In the genomic region with DNA sequence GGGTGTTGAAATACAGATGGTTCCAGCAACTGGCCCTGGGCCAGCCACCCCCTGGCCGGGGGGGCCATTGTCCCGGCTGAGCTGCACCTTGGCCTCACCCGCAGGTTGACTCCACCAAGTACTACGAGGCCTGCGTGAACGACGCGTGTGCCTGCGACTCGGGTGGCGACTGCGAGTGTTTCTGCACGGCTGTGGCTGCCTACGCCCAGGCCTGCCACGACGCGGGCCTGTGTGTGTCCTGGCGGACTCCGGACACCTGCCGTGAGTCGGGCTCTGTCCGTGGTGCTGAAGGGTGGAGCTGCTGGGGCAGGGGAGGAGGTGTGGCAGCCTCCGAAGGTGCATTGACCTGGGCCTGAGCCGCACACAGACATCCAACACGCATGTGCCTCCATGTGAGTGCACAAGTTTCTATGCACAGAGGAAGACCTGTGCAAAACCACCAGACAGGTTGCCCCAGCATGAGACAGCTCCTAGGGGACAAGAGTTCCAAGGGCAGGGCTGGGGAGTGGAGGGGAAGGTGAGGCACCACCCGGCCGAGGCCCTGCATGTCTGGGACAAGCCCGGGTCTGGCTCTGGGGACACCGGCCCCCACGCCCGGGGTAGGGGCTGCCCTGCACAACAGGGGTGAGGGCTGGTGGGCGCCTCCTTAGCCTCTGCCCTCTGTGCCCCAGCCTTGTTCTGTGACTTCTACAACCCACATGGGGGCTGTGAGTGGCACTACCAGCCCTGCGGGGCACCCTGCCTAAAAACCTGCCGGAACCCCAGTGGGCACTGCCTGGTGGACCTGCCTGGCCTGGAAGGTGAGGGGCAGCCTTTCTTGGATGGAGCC, we compare ENCODE assay signal across 1 cellular context.
TF ChIP-seq lines count a peak whose summit lies in the region.

No MANE protein-coding gene starts in this region.

TF ChIP-seq in HepG2, 621 proteins besides CTCF, POLR2A, EP300 and RAD21 (continues in another document):
- TF ChIP-seq MYC (CRISPR knock-in tag; IDR thresholded peaks at IDR 0.05; ENCODE audit: borderline replicate concordance) (peak; percentile 40; the same call in 1 of the 2 replicates), ZNF609 (CRISPR knock-in tag; IDR thresholded peaks at IDR 0.05; ENCODE audit: borderline replicate concordance) (no peak), ZNF30 (CRISPR knock-in tag; IDR thresholded peaks at IDR 0.05) (0 out of 2 replicates have a peak, but pooled peaks have one; percentile 59), MED13 (CRISPR knock-in tag; IDR thresholded peaks at IDR 0.05) (no peak), ZNF747 (CRISPR knock-in tag; IDR thresholded peaks at IDR 0.05; ENCODE audit: borderline replicate concordance) (no peak), STAG1 (CRISPR knock-in tag; IDR thresholded peaks at IDR 0.05) (0 out of 2 replicates have a peak, but pooled peaks have one; percentile 4), KAT7 (CRISPR knock-in tag; IDR thresholded peaks at IDR 0.05; ENCODE audit: borderline replicate concordance) (no peak), HIC2 (CRISPR knock-in tag; IDR thresholded peaks at IDR 0.05; ENCODE audit: low read depth) (0 out of 2 replicates have a peak, but pooled peaks have one; percentile 29), KAT8 (CRISPR knock-in tag; IDR thresholded peaks at IDR 0.05) (no peak), ETV5 (CRISPR knock-in tag; IDR thresholded peaks at IDR 0.05; ENCODE audit: borderline replicate concordance) (peak; percentile 37; the same call in 1 of the 2 replicates), ZNF430 (CRISPR knock-in tag; IDR thresholded peaks at IDR 0.05) (peak; percentile 90), IRF9 (CRISPR knock-in tag; IDR thresholded peaks at IDR 0.05; ENCODE audit: borderline replicate concordance) (no peak), KDM5A (IDR thresholded peaks at IDR 0.05; ENCODE audit: borderline replicate concordance, low read length) (no peak), MTA1 (CRISPR knock-in tag; IDR thresholded peaks at IDR 0.05; ENCODE audit: borderline replicate concordance) (no peak), BRCA1 (CRISPR knock-in tag; IDR thresholded peaks at IDR 0.05) (0 out of 2 replicates have a peak, but pooled peaks have one; percentile 65), CSRNP2 (CRISPR knock-in tag; conservative IDR thresholded peaks at IDR 0.05; ENCODE audit: low read depth) (no peak), HOXA5 (CRISPR knock-in tag; IDR thresholded peaks at IDR 0.05) (peak; percentile 74; the same call in 1 of the 2 replicates), RFXAP (CRISPR knock-in tag; IDR thresholded peaks at IDR 0.05; ENCODE audit: borderline replicate concordance) (0 out of 2 replicates have a peak, but pooled peaks have one; percentile 37), ZIK1 (CRISPR knock-in tag; IDR thresholded peaks at IDR 0.05; ENCODE audit: borderline replicate concordance, low read depth) (peak; percentile 62; the same call in 1 of the 2 replicates), HDAC2 (CRISPR knock-in tag; IDR thresholded peaks at IDR 0.05) (peak; percentile 65; the same call in 1 of the 2 replicates), NFIB (CRISPR knock-in tag; IDR thresholded peaks at IDR 0.05; ENCODE audit: borderline replicate concordance) (no peak), ARNTL (CRISPR knock-in tag; IDR thresholded peaks at IDR 0.05) (no peak), ZSCAN21 (CRISPR knock-in tag; IDR thresholded peaks at IDR 0.05; ENCODE audit: borderline replicate concordance) (peak; percentile 62; the same call in 1 of the 2 replicates)
- TF ChIP-seq, protein P1, sequence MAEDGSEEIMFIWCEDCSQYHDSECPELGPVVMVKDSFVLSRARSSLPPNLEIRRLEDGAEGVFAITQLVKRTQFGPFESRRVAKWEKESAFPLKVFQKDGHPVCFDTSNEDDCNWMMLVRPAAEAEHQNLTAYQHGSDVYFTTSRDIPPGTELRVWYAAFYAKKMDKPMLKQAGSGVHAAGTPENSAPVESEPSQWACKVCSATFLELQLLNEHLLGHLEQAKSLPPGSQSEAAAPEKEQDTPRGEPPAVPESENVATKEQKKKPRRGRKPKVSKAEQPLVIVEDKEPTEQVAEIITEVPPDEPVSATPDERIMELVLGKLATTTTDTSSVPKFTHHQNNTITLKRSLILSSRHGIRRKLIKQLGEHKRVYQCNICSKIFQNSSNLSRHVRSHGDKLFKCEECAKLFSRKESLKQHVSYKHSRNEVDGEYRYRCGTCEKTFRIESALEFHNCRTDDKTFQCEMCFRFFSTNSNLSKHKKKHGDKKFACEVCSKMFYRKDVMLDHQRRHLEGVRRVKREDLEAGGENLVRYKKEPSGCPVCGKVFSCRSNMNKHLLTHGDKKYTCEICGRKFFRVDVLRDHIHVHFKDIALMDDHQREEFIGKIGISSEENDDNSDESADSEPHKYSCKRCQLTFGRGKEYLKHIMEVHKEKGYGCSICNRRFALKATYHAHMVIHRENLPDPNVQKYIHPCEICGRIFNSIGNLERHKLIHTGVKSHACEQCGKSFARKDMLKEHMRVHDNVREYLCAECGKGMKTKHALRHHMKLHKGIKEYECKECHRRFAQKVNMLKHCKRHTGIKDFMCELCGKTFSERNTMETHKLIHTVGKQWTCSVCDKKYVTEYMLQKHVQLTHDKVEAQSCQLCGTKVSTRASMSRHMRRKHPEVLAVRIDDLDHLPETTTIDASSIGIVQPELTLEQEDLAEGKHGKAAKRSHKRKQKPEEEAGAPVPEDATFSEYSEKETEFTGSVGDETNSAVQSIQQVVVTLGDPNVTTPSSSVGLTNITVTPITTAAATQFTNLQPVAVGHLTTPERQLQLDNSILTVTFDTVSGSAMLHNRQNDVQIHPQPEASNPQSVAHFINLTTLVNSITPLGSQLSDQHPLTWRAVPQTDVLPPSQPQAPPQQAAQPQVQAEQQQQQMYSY (CRISPR knock-in tag; IDR thresholded peaks at IDR 0.05), result no peak
- TF ChIP-seq, protein P2, sequence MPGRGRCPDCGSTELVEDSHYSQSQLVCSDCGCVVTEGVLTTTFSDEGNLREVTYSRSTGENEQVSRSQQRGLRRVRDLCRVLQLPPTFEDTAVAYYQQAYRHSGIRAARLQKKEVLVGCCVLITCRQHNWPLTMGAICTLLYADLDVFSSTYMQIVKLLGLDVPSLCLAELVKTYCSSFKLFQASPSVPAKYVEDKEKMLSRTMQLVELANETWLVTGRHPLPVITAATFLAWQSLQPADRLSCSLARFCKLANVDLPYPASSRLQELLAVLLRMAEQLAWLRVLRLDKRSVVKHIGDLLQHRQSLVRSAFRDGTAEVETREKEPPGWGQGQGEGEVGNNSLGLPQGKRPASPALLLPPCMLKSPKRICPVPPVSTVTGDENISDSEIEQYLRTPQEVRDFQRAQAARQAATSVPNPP (CRISPR knock-in tag; IDR thresholded peaks at IDR 0.05), result no peak
- TF ChIP-seq, protein P3, sequence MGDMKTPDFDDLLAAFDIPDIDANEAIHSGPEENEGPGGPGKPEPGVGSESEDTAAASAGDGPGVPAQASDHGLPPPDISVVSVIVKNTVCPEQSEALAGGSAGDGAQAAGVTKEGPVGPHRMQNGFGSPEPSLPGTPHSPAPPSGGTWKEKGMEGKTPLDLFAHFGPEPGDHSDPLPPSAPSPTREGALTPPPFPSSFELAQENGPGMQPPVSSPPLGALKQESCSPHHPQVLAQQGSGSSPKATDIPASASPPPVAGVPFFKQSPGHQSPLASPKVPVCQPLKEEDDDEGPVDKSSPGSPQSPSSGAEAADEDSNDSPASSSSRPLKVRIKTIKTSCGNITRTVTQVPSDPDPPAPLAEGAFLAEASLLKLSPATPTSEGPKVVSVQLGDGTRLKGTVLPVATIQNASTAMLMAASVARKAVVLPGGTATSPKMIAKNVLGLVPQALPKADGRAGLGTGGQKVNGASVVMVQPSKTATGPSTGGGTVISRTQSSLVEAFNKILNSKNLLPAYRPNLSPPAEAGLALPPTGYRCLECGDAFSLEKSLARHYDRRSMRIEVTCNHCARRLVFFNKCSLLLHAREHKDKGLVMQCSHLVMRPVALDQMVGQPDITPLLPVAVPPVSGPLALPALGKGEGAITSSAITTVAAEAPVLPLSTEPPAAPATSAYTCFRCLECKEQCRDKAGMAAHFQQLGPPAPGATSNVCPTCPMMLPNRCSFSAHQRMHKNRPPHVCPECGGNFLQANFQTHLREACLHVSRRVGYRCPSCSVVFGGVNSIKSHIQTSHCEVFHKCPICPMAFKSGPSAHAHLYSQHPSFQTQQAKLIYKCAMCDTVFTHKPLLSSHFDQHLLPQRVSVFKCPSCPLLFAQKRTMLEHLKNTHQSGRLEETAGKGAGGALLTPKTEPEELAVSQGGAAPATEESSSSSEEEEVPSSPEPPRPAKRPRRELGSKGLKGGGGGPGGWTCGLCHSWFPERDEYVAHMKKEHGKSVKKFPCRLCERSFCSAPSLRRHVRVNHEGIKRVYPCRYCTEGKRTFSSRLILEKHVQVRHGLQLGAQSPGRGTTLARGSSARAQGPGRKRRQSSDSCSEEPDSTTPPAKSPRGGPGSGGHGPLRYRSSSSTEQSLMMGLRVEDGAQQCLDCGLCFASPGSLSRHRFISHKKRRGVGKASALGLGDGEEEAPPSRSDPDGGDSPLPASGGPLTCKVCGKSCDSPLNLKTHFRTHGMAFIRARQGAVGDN (CRISPR knock-in tag; IDR thresholded peaks at IDR 0.05), result peak; percentile 60
- TF ChIP-seq, protein P4, sequence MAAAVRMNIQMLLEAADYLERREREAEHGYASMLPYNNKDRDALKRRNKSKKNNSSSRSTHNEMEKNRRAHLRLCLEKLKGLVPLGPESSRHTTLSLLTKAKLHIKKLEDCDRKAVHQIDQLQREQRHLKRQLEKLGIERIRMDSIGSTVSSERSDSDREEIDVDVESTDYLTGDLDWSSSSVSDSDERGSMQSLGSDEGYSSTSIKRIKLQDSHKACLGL (CRISPR knock-in tag; IDR thresholded peaks at IDR 0.05), result peak; percentile 46; the same call in 1 of the 2 replicates
- TF ChIP-seq, protein P5, sequence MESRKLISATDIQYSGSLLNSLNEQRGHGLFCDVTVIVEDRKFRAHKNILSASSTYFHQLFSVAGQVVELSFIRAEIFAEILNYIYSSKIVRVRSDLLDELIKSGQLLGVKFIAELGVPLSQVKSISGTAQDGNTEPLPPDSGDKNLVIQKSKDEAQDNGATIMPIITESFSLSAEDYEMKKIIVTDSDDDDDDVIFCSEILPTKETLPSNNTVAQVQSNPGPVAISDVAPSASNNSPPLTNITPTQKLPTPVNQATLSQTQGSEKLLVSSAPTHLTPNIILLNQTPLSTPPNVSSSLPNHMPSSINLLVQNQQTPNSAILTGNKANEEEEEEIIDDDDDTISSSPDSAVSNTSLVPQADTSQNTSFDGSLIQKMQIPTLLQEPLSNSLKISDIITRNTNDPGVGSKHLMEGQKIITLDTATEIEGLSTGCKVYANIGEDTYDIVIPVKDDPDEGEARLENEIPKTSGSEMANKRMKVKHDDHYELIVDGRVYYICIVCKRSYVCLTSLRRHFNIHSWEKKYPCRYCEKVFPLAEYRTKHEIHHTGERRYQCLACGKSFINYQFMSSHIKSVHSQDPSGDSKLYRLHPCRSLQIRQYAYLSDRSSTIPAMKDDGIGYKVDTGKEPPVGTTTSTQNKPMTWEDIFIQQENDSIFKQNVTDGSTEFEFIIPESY (CRISPR knock-in tag; IDR thresholded peaks at IDR 0.05), result 0 out of 2 replicates have a peak, but pooled peaks have one; percentile 16
